Comparison of ENCODE assay signal across 22 cellular contexts in the genomic region with DNA sequence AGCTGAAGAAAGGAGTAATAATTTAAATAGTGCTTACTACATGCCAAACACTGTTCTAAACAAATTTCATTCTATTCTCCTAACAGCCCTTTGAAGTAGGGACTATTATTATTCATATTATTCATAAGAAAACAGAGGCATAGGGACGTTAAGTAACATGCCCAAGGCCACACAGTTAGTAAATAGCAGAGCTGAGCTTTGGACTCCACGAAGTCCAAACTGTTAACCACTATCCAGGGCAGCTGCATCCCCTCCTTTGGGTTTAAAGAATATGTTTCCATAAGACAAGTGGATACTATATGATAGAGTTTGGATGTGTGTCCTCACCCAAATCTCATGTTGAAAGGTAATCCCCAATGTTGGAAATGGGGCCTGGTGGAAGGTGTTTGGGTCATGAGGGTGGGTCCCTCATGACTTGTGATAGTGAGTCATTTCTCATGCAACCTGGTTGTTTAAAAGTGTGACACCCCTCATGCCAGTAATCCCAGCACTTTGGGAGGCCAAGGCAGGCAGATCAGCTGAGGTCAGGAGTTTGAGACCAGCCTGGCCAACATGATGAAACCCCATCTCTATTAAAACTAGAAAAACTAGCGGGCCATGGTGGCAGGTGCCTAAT.
DNase-seq lines count a peak whose midpoint lies in the region; ATAC-seq, FAIRE-seq and TF ChIP-seq lines count a peak whose summit lies in the region.
"Had no signal": no experiment of that assay in that cellular context is flagged by ENCODE, and none has a peak within 500 bp of the region (broad histone marks: within the 10 kb centered on the region; RNA-seq: fewer than 3 reads in every experiment).

No MANE protein-coding gene starts in this region.

- no peak overlapping the region for H3K4me3 Mint-ChIP-seq in MCF 10A (ENCODE audit: unreplicated experiment)
- H3K4me3 Mint-ChIP-seq: B cell; CD4-positive, CD25-positive, alpha-beta regulatory T cell; CD8-positive, alpha-beta T cell; GM23338; H9 had no signal

- H3K4me1 ChIP-seq in breast epithelium, result no peaks in the 10 kb centered on the region
- H3K4me1 ChIP-seq in HepG2 (ENCODE audit: insufficient read depth, low read length), result peaks cover 46% of the 10 kb centered on the region
- peaks cover 10% of the 10 kb centered on the region for H3K4me1 ChIP-seq in suprapubic skin
- H3K4me1 ChIP-seq: BLaER1 had no signal

- no peak overlapping the region for H3K27ac Mint-ChIP-seq in MCF 10A (ENCODE audit: low read depth, unreplicated experiment)
- H3K27ac Mint-ChIP-seq: B cell; CD4-positive, CD25-positive, alpha-beta regulatory T cell; CD8-positive, alpha-beta T cell; GM23338; H9 had no signal

- CTCF ChIA-PET in MCF 10A (lab: Yijun Ruan, JAX) (no interaction called here), HepG2 (lab: Yijun Ruan, JAX; ENCODE audit: low intra/inter-chr PET ratio, low total read pairs) (no interaction called here)

- POLR2A ChIA-PET in MCF 10A (lab: Yijun Ruan, JAX) (no interaction called here), HepG2 (lab: Yijun Ruan, JAX) (no interaction called here)

- no peaks in the 10 kb centered on the region for H3K36me3 Mint-ChIP-seq in MCF 10A (ENCODE audit: insufficient read depth, unreplicated experiment)
- H3K36me3 Mint-ChIP-seq: CD4-positive, CD25-positive, alpha-beta regulatory T cell; CD8-positive, alpha-beta T cell had no signal

- H4K20me1 ChIP-seq in HepG2 (ENCODE audit: insufficient read depth, low read length), result no peaks in the 10 kb centered on the region
- H4K20me1 ChIP-seq: BLaER1 had no signal

- H3K4me1 Mint-ChIP-seq in MCF 10A (ENCODE audit: insufficient read depth, unreplicated experiment), result peaks cover 7% of the 10 kb centered on the region
- H3K4me1 Mint-ChIP-seq: B cell; CD4-positive, CD25-positive, alpha-beta regulatory T cell had no signal

- TF ChIP-seq POLR2A in breast epithelium (IDR thresholded peaks at IDR 0.05) (no peak), HepG2 (IDR thresholded peaks at IDR 0.05; ENCODE audit: insufficient read depth in 1 of 2, low read depth in 2 of 2, low read length in 2 of 2) (no peak), suprapubic skin (IDR thresholded peaks at IDR 0.05) (no peak)

- no peaks in the 10 kb centered on the region for H3K27me3 Mint-ChIP-seq in MCF 10A (ENCODE audit: insufficient read depth, unreplicated experiment)
- H3K27me3 Mint-ChIP-seq: B cell had no signal

- no peak overlapping the region for H2AFZ ChIP-seq in HepG2 (ENCODE audit: low read length)
- H2AFZ ChIP-seq: GM23338 had no signal

- peak; percentile 97 for ATAC-seq in HepG2
- ATAC-seq in stimulated activated naive CD8-positive, alpha-beta T cell treated with anti-CD3 and anti-CD28 coated beads, Interleukin-15, Interleukin-2, amounts not matched to agents 100 U/mL and 50 U/mL, for 24 hours, result no peak
- ATAC-seq: CD8-positive, alpha-beta T cell; GM23338; HCT116 had no signal

- H3K9me3 ChIP-seq in breast epithelium (no peaks in the 10 kb centered on the region), HepG2 (ENCODE audit: low read length) (no peaks in the 10 kb centered on the region), suprapubic skin (no peaks in the 10 kb centered on the region)
- H3K9me3 ChIP-seq: BLaER1, Caco-2 had no signal

- H3K9ac ChIP-seq in HepG2 (ENCODE audit: insufficient read depth, low read depth, low read length), result no peak overlapping the region
- H3K9ac ChIP-seq: BLaER1 had no signal

- intact Hi-C loops in breast epithelium (cut with DNase I; ENCODE audit: low total_unique reads), result no loop called here
- intact Hi-C loops in MCF 10A (cut with micrococcal nuclease), result no loop called here
- intact Hi-C loops in HepG2 (cut with micrococcal nuclease; ENCODE audit: unreplicated experiment), result no loop called here
- intact Hi-C loops in head of caudate nucleus (cut with DNase I), result no loop called here

- no peaks in the 10 kb centered on the region for H3K36me3 ChIP-seq in breast epithelium
- no peaks in the 10 kb centered on the region for H3K36me3 ChIP-seq in HepG2 (replicated peaks in 1 of 2; ENCODE audit: control insufficient read depth in 1 of 2, insufficient read depth in 2 of 2, low read length in 2 of 2)
- no peaks in the 10 kb centered on the region for H3K36me3 ChIP-seq in suprapubic skin
- H3K36me3 ChIP-seq: BLaER1 had no signal

- H3K9me3 Mint-ChIP-seq in MCF 10A (ENCODE audit: unreplicated experiment), result no peaks in the 10 kb centered on the region
- H3K9me3 Mint-ChIP-seq: CD8-positive, alpha-beta T cell had no signal

- peak overlapping the region; percentile 63 for H3K4me2 ChIP-seq in HepG2 (ENCODE audit: low read depth, low read length)
- H3K4me2 ChIP-seq: BLaER1, GM23338 had no signal

- in situ Hi-C loops in HepG2 (cut with HindIII; ENCODE audit: extremely low pct_ligation_motif_present, low pct_unique_long_range_greater_than_20kb), result no loop called here

- peak overlapping the region; percentile 25 to 61 for H3K27ac ChIP-seq in breast epithelium
- H3K27ac ChIP-seq in HepG2 (ENCODE audit: extremely low read length, insufficient read depth, low read length), result peak overlapping the region; percentile 42
- peak overlapping the region; percentile 12 for H3K27ac ChIP-seq in suprapubic skin
- H3K27ac ChIP-seq: 22Rv1, BLaER1, C4-2B had no signal

- DNase-seq in breast epithelium (ENCODE audit: low spot score in 2 of 2) (no peak), MCF 10A (ENCODE audit: unreplicated experiment) (no peak), HepG2 (ENCODE audit: low spot score) (peak; percentile 72), suprapubic skin (ENCODE audit: low spot score in 2 of 2) (no peak), head of caudate nucleus (no peak)
- no peak for DNase-seq in stimulated activated naive CD8-positive, alpha-beta T cell treated with anti-CD3 and anti-CD28 coated beads, Interleukin-15, Interleukin-2, amounts not matched to agents 100 U/mL and 50 U/mL, for 24 hours
- DNase-seq: Caco-2; CD4-positive, CD25-positive, alpha-beta regulatory T cell; CD8-positive, alpha-beta T cell; DMS153; DND-41; H9 had no signal

- WGBS in HepG2 (ENCODE audit: low lambda C conversion rate), result 7% methylated on average over 3 of the region's 3 CpGs
- WGBS in suprapubic skin, result 79% methylated on average over 3 of the region's 3 CpGs

- no TSS peak for BruUV-seq in MCF 10A (replicated peaks; lab: Mats Ljungman, UMichigan)
- no TSS peak for BruUV-seq in HepG2 (replicated peaks; lab: Mats Ljungman, UMichigan)

- no peak for TF ChIP-seq CTCF in breast epithelium (IDR thresholded peaks at IDR 0.05)
- TF ChIP-seq CTCF in MCF 10A (IDR thresholded peaks at IDR 0.05; ENCODE audit: unreplicated experiment), result no peak
- no peak for TF ChIP-seq CTCF in HepG2 (CRISPR knock-in tag; IDR thresholded peaks at IDR 0.05)
- TF ChIP-seq CTCF in suprapubic skin (IDR thresholded peaks at IDR 0.05), result no peak

- H3K27me3 ChIP-seq in breast epithelium (no peaks in the 10 kb centered on the region), HepG2 (ENCODE audit: control insufficient read depth in 1 of 2, insufficient read depth in 2 of 2, low read length in 2 of 2) (no peaks in the 10 kb centered on the region), suprapubic skin (no peaks in the 10 kb centered on the region)
- H3K27me3 ChIP-seq: BLaER1 had no signal

- TF ChIP-seq EP300 in HepG2 (IDR thresholded peaks at IDR 0.05; ENCODE audit: low read depth in 2 of 2, low read length in 2 of 2) (peak in 1 of 2 experiments; percentile 67; a peak in 2 of 4 replicates), HepG2 (CRISPR knock-in tag; IDR thresholded peaks at IDR 0.05; ENCODE audit: borderline replicate concordance) (no peak; the same call in 1 of the 2 replicates), suprapubic skin (IDR thresholded peaks at IDR 0.05) (no peak)

- H3K79me2 ChIP-seq in HepG2 (ENCODE audit: insufficient read depth, low read length), result no peaks in the 10 kb centered on the region

- no peak for TF ChIP-seq RAD21 in HepG2 (CRISPR knock-in tag; IDR thresholded peaks at IDR 0.05)

- peak; percentile 18 for FAIRE-seq in HepG2 (lab: Jason Lieb, UNC)
- FAIRE-seq: A204.1, G401.6, GM12892, GM19239 had no signal

- H3K4me3 ChIP-seq in breast epithelium (no peak overlapping the region), HepG2 (replicated peaks in 1 of 3; ENCODE audit: insufficient read depth in 1 of 3, low read depth in 2 of 3, low read length in 3 of 3) (peak overlapping the region in 1 of 3 experiments; percentile 28; a peak in 1 of 6 replicates), suprapubic skin (no peak overlapping the region)
- H3K4me3 ChIP-seq: BLaER1, GM23338 had no signal

TF ChIP-seq in HepG2, 621 proteins besides CTCF, POLR2A, EP300 and RAD21 (continues in another document):
- TF ChIP-seq ZNF264 (CRISPR knock-in tag; IDR thresholded peaks at IDR 0.05), result no peak
- TF ChIP-seq IRF2 (CRISPR knock-in tag; IDR thresholded peaks at IDR 0.05), result 0 out of 2 replicates have a peak, but pooled peaks have one; percentile 20
- TF ChIP-seq SALL2 (CRISPR knock-in tag; IDR thresholded peaks at IDR 0.05), result no peak
- TF ChIP-seq CCDC6 (CRISPR knock-in tag; IDR thresholded peaks at IDR 0.05), result no peak
- peak; percentile 61; the same call in 1 of the 2 replicates for TF ChIP-seq ZNF652 (CRISPR knock-in tag; IDR thresholded peaks at IDR 0.05; ENCODE audit: borderline replicate concordance, low read depth)
